ENCODE assay signal across 25 cellular contexts in the genomic region with DNA sequence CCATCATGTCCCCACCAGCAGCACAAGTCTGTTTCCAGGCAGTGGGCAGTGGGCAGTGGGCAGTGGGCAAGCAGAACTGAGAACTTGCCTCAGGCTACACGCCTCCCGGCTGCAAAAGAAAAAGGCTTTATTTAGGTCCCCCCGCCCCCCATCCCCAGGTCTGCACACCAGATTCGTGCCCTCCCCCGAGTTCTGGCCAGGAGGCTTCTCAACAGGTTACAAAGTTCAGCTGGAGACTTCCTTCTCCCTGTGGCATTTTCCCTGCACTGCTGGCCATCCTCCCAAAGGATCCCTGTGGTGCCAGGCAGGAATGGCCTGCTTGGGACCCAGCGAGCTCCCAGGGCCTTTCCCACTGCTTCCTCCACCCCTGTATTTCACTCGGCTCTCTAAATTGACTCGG.
"Had no signal": no experiment of that assay in that cellular context is flagged by ENCODE, and none has a peak within 500 bp of the region (broad histone marks: within the 10 kb centered on the region; RNA-seq: fewer than 3 reads in every experiment).

No MANE protein-coding gene starts in this region.

- H3K9me3 Mint-ChIP-seq: activated T-helper 17 cell treated with anti-CD3 and anti-CD28 coated beads, Interleukin-2, amount 50 U/mL, for 72 hours; central memory CD8-positive, alpha-beta T cell; dendritic cell treated with granulocyte-macrophage colony-stimulating factor and Interleukin-4, amounts not matched to agents 40 ng/mL and 50 ng/mL, for 4 days had no signal

- H3K27ac Mint-ChIP-seq: activated CD4-positive, alpha-beta memory T cell treated with anti-CD3 and anti-CD28 coated beads for 36 hours; activated CD4-positive, alpha-beta T cell treated with anti-CD3 and anti-CD28 coated beads for 36 hours; activated CD4-positive, alpha-beta T cell treated with anti-CD3 and anti-CD28 coated beads, Interleukin-2, amount 10 ng/mL, durations not matched to agents 24 days and 14 days; activated CD8-positive, alpha-beta T cell treated with anti-CD3 and anti-CD28 coated beads, Interleukin-2, amount 10 ng/mL, durations not matched to agents 7 days and 5 days; activated naive CD8-positive, alpha-beta T cell; activated T-cell treated with anti-CD3 and anti-CD28 coated beads, Interleukin-2, amount 50 U/mL, for 72 hours; activated T-helper 17 cell treated with anti-CD3 and anti-CD28 coated beads, Interleukin-2, amount 50 U/mL, for 72 hours; dendritic cell treated with granulocyte-macrophage colony-stimulating factor and Interleukin-4, amounts not matched to agents 40 ng/mL and 50 ng/mL, for 4 days; endodermal cell had no signal

- DNase-seq: activated CD4-positive, alpha-beta memory T cell treated with anti-CD3 and anti-CD28 coated beads for 36 hours; activated CD4-positive, alpha-beta T cell treated with anti-CD3 and anti-CD28 coated beads for 36 hours; activated CD4-positive, alpha-beta T cell treated with anti-CD3 and anti-CD28 coated beads, Interleukin-2, amount 10 ng/mL, durations not matched to agents 24 days and 14 days; activated CD4-positive, CD25-positive, alpha-beta regulatory T cell; activated CD4-positive, CD25-positive, alpha-beta regulatory T cell treated with anti-CD3 and anti-CD28 coated beads, Interleukin-2, amount 50 U/mL, for 72 hours; activated CD8-positive, alpha-beta T cell treated with anti-CD3 and anti-CD28 coated beads, Interleukin-2, amount 10 ng/mL, durations not matched to agents 7 days and 5 days; activated effector memory CD4-positive, alpha-beta T cell treated with Interleukin-2 at 50 U/mL for 16 hours; activated gamma-delta T cell treated with Interleukin-2 at 50 U/mL for 16 hours; activated naive CD4-positive, alpha-beta T cell treated with anti-CD3 and anti-CD28 coated beads, Interleukin-2, amount 50 U/mL, for 16 hours; activated naive CD4-positive, alpha-beta T cell treated with Interleukin-2 at 50 U/mL for 16 hours; activated T-cell treated with anti-CD3 and anti-CD28 coated beads, Interleukin-2, amount 50 U/mL, for 72 hours; amniotic stem cell; anterior cingulate cortex; brain microvascular endothelial cell; dorsolateral prefrontal cortex; effector memory CD4-positive, alpha-beta T cell; endodermal cell; foreskin fibroblast; head of caudate nucleus; T-helper 2 cell had no signal

- H3K36me3 ChIP-seq: brain microvascular endothelial cell had no signal

- H3K4me3 ChIP-seq: coronary artery, dorsolateral prefrontal cortex had no signal

- ATAC-seq: activated CD4-positive, alpha-beta T cell treated with anti-CD3 and anti-CD28 coated beads for 36 hours; activated CD8-positive, alpha-beta T cell treated with anti-CD3 and anti-CD28 coated beads, Interleukin-2, amount 10 ng/mL, durations not matched to agents 7 days and 5 days; activated T-cell treated with anti-CD3 and anti-CD28 coated beads, Interleukin-2, amount 50 U/mL, for 72 hours; activated T-helper 17 cell treated with anti-CD3 and anti-CD28 coated beads, Interleukin-2, amount 50 U/mL, for 72 hours had no signal

- H3K27me3 ChIP-seq: dorsolateral prefrontal cortex had no signal

- H3K4me3 Mint-ChIP-seq: activated CD4-positive, alpha-beta memory T cell treated with anti-CD3 and anti-CD28 coated beads for 36 hours; activated CD4-positive, alpha-beta T cell treated with anti-CD3 and anti-CD28 coated beads for 36 hours; activated CD4-positive, alpha-beta T cell treated with anti-CD3 and anti-CD28 coated beads, Interleukin-2, amount 10 ng/mL, durations not matched to agents 24 days and 14 days; activated CD8-positive, alpha-beta T cell treated with anti-CD3 and anti-CD28 coated beads, Interleukin-2, amount 10 ng/mL, durations not matched to agents 7 days and 5 days; activated naive CD8-positive, alpha-beta T cell; activated T-cell treated with anti-CD3 and anti-CD28 coated beads, Interleukin-2, amount 50 U/mL, for 72 hours; activated T-helper 17 cell treated with anti-CD3 and anti-CD28 coated beads, Interleukin-2, amount 50 U/mL, for 72 hours; central memory CD8-positive, alpha-beta T cell; dendritic cell treated with granulocyte-macrophage colony-stimulating factor and Interleukin-4, amounts not matched to agents 40 ng/mL and 50 ng/mL, for 4 days; endodermal cell had no signal

- H3K27ac ChIP-seq: brain microvascular endothelial cell, coronary artery, dorsolateral prefrontal cortex had no signal

- H3K4me1 Mint-ChIP-seq: activated CD4-positive, alpha-beta T cell treated with anti-CD3 and anti-CD28 coated beads, Interleukin-2, amount 10 ng/mL, durations not matched to agents 24 days and 14 days; activated T-helper 17 cell treated with anti-CD3 and anti-CD28 coated beads, Interleukin-2, amount 50 U/mL, for 72 hours; endodermal cell had no signal

- H3K27me3 Mint-ChIP-seq: activated CD4-positive, alpha-beta memory T cell treated with anti-CD3 and anti-CD28 coated beads for 36 hours; activated CD4-positive, alpha-beta T cell treated with anti-CD3 and anti-CD28 coated beads for 36 hours; activated naive CD8-positive, alpha-beta T cell; activated T-helper 17 cell treated with anti-CD3 and anti-CD28 coated beads, Interleukin-2, amount 50 U/mL, for 72 hours had no signal
